19 cellular contexts compared by ENCODE assay signal in the genomic region with DNA sequence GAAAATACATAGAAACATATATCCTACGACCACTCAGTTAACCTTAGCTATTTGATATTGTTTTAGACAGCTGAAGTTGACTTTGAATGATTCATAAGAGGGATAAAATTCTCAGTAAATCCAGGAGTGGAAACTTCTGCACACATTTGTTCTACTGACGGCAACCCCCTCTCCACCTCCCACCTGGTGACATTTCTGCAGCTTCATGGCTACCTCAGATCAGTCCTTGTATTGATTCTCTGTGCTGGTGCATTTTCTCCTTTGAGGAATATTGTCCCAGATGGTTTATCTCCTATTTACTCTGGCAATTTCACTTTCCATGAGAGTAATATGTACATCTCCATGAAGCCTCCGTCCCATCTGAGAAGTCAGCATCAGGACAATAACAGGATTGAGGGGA. TPM values are rescaled to one million over a fixed set of nuclear protein-coding genes. Genes with fewer than 3 reads are reported as not detected.
DNase-seq lines count a peak whose midpoint lies in the region; ATAC-seq and TF ChIP-seq lines count a peak whose summit lies in the region.
"Had no signal": no experiment of that assay in that cellular context is flagged by ENCODE, and none has a peak within 500 bp of the region (broad histone marks: within the 10 kb centered on the region; RNA-seq: fewer than 3 reads in every experiment).

No MANE protein-coding gene starts in this region.

- no peaks in the 10 kb centered on the region for H3K9me3 Mint-ChIP-seq in CD8-positive, alpha-beta T cell
- no peaks in the 10 kb centered on the region for H3K9me3 Mint-ChIP-seq in activated T-helper 17 cell treated with anti-CD3 and anti-CD28 coated beads, Interleukin-2, amount 50 U/mL, for 72 hours
- H3K9me3 Mint-ChIP-seq in naive thymus-derived CD8-positive, alpha-beta T cell: peaks cover 0 to 10% (median 0%) of the 10 kb centered on the region in 9 donors

- TF ChIP-seq CTCF in CD8-positive, alpha-beta T cell (IDR thresholded peaks at IDR 0.05): no peak

- CTCF ChIA-PET in CD8-positive, alpha-beta T cell (lab: Charles Lee): no interaction called here

- H3K36me3 Mint-ChIP-seq in CD8-positive, alpha-beta T cell: no peaks in the 10 kb centered on the region
- no peaks in the 10 kb centered on the region for H3K36me3 Mint-ChIP-seq in activated T-helper 17 cell treated with anti-CD3 and anti-CD28 coated beads, Interleukin-2, amount 50 U/mL, for 72 hours (ENCODE audit: low read depth)
- H3K36me3 Mint-ChIP-seq in naive thymus-derived CD8-positive, alpha-beta T cell: no peaks in the 10 kb centered on the region
- H3K36me3 Mint-ChIP-seq: WTC11 had no signal

- no peak overlapping the region for H3K4me3 Mint-ChIP-seq in CD8-positive, alpha-beta T cell
- H3K4me3 Mint-ChIP-seq in activated T-helper 17 cell treated with anti-CD3 and anti-CD28 coated beads, Interleukin-2, amount 50 U/mL, for 72 hours: peak overlapping the region; percentile 36
- peak overlapping the region in 7 of 10 donors; percentile 28 to 73 (median 64) for H3K4me3 Mint-ChIP-seq in naive thymus-derived CD8-positive, alpha-beta T cell
- H3K4me3 Mint-ChIP-seq: T-helper 17 cell, WTC11 had no signal

- peaks cover 39% of the 10 kb centered on the region for H3K27me3 Mint-ChIP-seq in CD8-positive, alpha-beta T cell (ENCODE audit: low read depth)
- peaks cover 27% of the 10 kb centered on the region for H3K27me3 Mint-ChIP-seq in activated T-helper 17 cell treated with anti-CD3 and anti-CD28 coated beads, Interleukin-2, amount 50 U/mL, for 72 hours
- H3K27me3 Mint-ChIP-seq in naive thymus-derived CD8-positive, alpha-beta T cell: peaks cover 0 to 7% (median 0%) of the 10 kb centered on the region in 5 donors

- H3K4me1 Mint-ChIP-seq in CD8-positive, alpha-beta T cell (ENCODE audit: low read depth): no peaks in the 10 kb centered on the region
- peaks cover 5% of the 10 kb centered on the region for H3K4me1 Mint-ChIP-seq in activated T-helper 17 cell treated with anti-CD3 and anti-CD28 coated beads, Interleukin-2, amount 50 U/mL, for 72 hours
- peaks cover 11 to 71% (median 54%) of the 10 kb centered on the region in 4 donors for H3K4me1 Mint-ChIP-seq in naive thymus-derived CD8-positive, alpha-beta T cell
- H3K4me1 Mint-ChIP-seq: T-helper 17 cell had no signal

- intact Hi-C loops in CD8-positive, alpha-beta T cell (cut with DNase I, micrococcal nuclease): no loop called here

- POLR2A ChIA-PET in CD8-positive, alpha-beta T cell (lab: Charles Lee): no interaction called here
- POLR2A ChIA-PET in naive thymus-derived CD8-positive, alpha-beta T cell (lab: Charles Lee): interaction anchor here (0.7 to 1.4 kb wide), 2 partner anchors 19 to 40 kb away, joined by 3 read pairs; no protein-coding TSS in a partner anchor

- H3K4me1 ChIP-seq in CD8-positive, alpha-beta T cell (ENCODE audit: insufficient read depth, low read length): peaks cover 36% of the 10 kb centered on the region

- no peak overlapping the region for H3K4me3 ChIP-seq in CD8-positive, alpha-beta T cell (ENCODE audit: low read depth, low read length)
- H3K4me3 ChIP-seq in MG63: no peak overlapping the region
- H3K4me3 ChIP-seq: right lobe of liver, upper lobe of left lung had no signal

- no peak for DNase-seq in activated CD4-positive, CD25-positive, alpha-beta regulatory T cell treated with anti-CD3 and anti-CD28 coated beads, Interleukin-2, amount 50 U/mL, for 72 hours
- DNase-seq in CD8-positive, alpha-beta T cell: no peak
- DNase-seq in naive thymus-derived CD8-positive, alpha-beta T cell: no peak
- DNase-seq in NCI-H2081 (lab: John Stamatoyannopoulos, UW): no peak
- DNase-seq in MG63: no peak
- DNase-seq: 8988T; C1 segment of cervical spinal cord; DMS79; effector CD4-positive, alpha-beta T cell; left cardiac atrium; NK-92 treated with Interleukin-12 subunit alpha and Interleukin-12 subunit beta, amount 100 ng/mL, for 24 hours; right lobe of liver; T-helper 17 cell; upper lobe of left lung had no signal

- H3K27me3 ChIP-seq in CD8-positive, alpha-beta T cell (ENCODE audit: insufficient read depth, low read length): no peaks in the 10 kb centered on the region
- H3K27me3 ChIP-seq in MG63: no peaks in the 10 kb centered on the region; the same call in 1 of the 2 replicates
- H3K27me3 ChIP-seq: right lobe of liver, upper lobe of left lung had no signal

- H3K27ac ChIP-seq in CD8-positive, alpha-beta T cell (ENCODE audit: low read depth, low read length): peak overlapping the region; percentile 19

- H3K36me3 ChIP-seq in CD8-positive, alpha-beta T cell (ENCODE audit: insufficient read depth, low read length): no peaks in the 10 kb centered on the region
- H3K36me3 ChIP-seq in MG63: no peaks in the 10 kb centered on the region
- H3K36me3 ChIP-seq: right lobe of liver, upper lobe of left lung had no signal

- ATAC-seq in activated CD4-positive, CD25-positive, alpha-beta regulatory T cell treated with anti-CD3 and anti-CD28 coated beads, Interleukin-2, amount 50 U/mL, for 24 hours: peak; percentile 25 to 31
- ATAC-seq in CD8-positive, alpha-beta T cell: no peak
- ATAC-seq in activated T-helper 17 cell treated with anti-CD3 and anti-CD28 coated beads, Interleukin-2, amount 50 U/mL, for 72 hours (replicated peaks): peak; percentile 45
- ATAC-seq in naive thymus-derived CD8-positive, alpha-beta T cell: no peak
- ATAC-seq in HG02763 (IDR thresholded peaks at IDR 0.05; ENCODE audit: unreplicated experiment): no peak
- ATAC-seq: Right ventricle myocardium inferior, T-helper 17 cell, WTC11 had no signal

- H3K27ac Mint-ChIP-seq in CD8-positive, alpha-beta T cell: no peak overlapping the region
- peak overlapping the region; percentile 0 for H3K27ac Mint-ChIP-seq in activated T-helper 17 cell treated with anti-CD3 and anti-CD28 coated beads, Interleukin-2, amount 50 U/mL, for 72 hours
- peak overlapping the region in 8 of 10 donors; percentile 88 to 99 (median 96) for H3K27ac Mint-ChIP-seq in naive thymus-derived CD8-positive, alpha-beta T cell
- H3K27ac Mint-ChIP-seq: T-helper 17 cell, WTC11 had no signal

- H3K9me3 ChIP-seq in CD8-positive, alpha-beta T cell (ENCODE audit: low read length): no peaks in the 10 kb centered on the region
- H3K9me3 ChIP-seq in MG63: no peaks in the 10 kb centered on the region
- H3K9me3 ChIP-seq: right lobe of liver, upper lobe of left lung had no signal

RNA-seq across cellular contexts. Expression of gene COA6, which starts 57.7 kb away (rescaled TPM):
- 1 to 10 TPM; 7.2 to 8.9 TPM for total RNA-seq in CD8-positive, alpha-beta T cell
- total RNA-seq in activated T-helper 17 cell treated with anti-CD3 and anti-CD28 coated beads, Interleukin-2, amount 50 U/mL, for 72 hours: 10 to 100 TPM; 55.6 to 76.4 TPM
- 10 to 100 TPM; 16.1 to 22.1 TPM for total RNA-seq in naive thymus-derived CD8-positive, alpha-beta T cell
- polyA plus RNA-seq in naive thymus-derived CD8-positive, alpha-beta T cell: 10 to 100 TPM; 29.1 to 32.6 (median 32.0) TPM
- 78.1 and 130 TPM in 2 replicates for total RNA-seq in MG63 (2014; rRNA removed; shearing (Covaris generic); ENCODE audit: low replicate concordance)

Comparison
In these comparisons a context has a peak if more than half of its experiments do, and no peak if none do; other contexts are left out.
1. ATAC-seq: peak in activated CD4-positive, CD25-positive, alpha-beta regulatory T cell treated with anti-CD3 and anti-CD28 coated beads, Interleukin-2, amount 50 U/mL, for 24 hours (2 of 2) and activated T-helper 17 cell treated with anti-CD3 and anti-CD28 coated beads, Interleukin-2, amount 50 U/mL, for 72 hours (single experiment); none in CD8-positive, alpha-beta T cell (single experiment), naive thymus-derived CD8-positive, alpha-beta T cell (0 of 2) and HG02763 (single experiment).